In genomic region chr17:41284043-41284442, GRCh38 we compare ENCODE assay signal across 26 cellular contexts. TPM values are rescaled to one million over a fixed set of nuclear protein-coding genes. Genes with fewer than 3 reads are reported as not detected.
DNase-seq lines count a peak whose midpoint lies in the region; ATAC-seq, FAIRE-seq and TF ChIP-seq lines count a peak whose summit lies in the region.
"Had no signal": no experiment of that assay in that cellular context is flagged by ENCODE, and none has a peak within 500 bp of the region (broad histone marks: within the 10 kb centered on the region; RNA-seq: fewer than 3 reads in every experiment).

No MANE protein-coding gene starts in this region.

- H3K4me1 ChIP-seq in endothelial cell of umbilical vein (ENCODE audit: control insufficient read depth, extremely low read depth, insufficient read depth, low read length) (no peaks in the 10 kb centered on the region), neutrophil (ENCODE audit: control insufficient read depth in 1 of 2, insufficient read depth in 1 of 2, low read depth in 1 of 2, low read length in 1 of 2) (peaks cover 44% of the 10 kb centered on the region in 2 experiments)

- intact Hi-C loops in endothelial cell of umbilical vein (cut with micrococcal nuclease) (no loop called here), sciatic nerve (cut with DNase I) (no loop called here)

- H3K9me3 Mint-ChIP-seq in stimulated activated memory B cell treated with anti-CD40 and anti-IgM and Interleukin-4, amounts not matched to agents 10 μg/mL and 1 μg/mL and 100 μg/mL, for 72 hours = no peaks in the 10 kb centered on the region
- H3K9me3 Mint-ChIP-seq in glutamatergic neuron (ENCODE audit: unreplicated experiment) = no peaks in the 10 kb centered on the region
- H3K9me3 Mint-ChIP-seq: effector memory CD8-positive, alpha-beta T cell had no signal

- H3K4me3 ChIP-seq in BJ (ENCODE audit: low read depth, low read length) = no peak overlapping the region
- no peak overlapping the region for H3K4me3 ChIP-seq in HFF-Myc (replicated peaks; ENCODE audit: low read depth, low read length)
- no peak overlapping the region for H3K4me3 ChIP-seq in endothelial cell of umbilical vein (replicated peaks in 1 of 3; ENCODE audit: insufficient read depth in 1 of 3, low read depth in 1 of 3, low read length in 3 of 3)
- H3K4me3 ChIP-seq in neutrophil (ENCODE audit: low read depth in 1 of 2, low read length in 1 of 2) = no peak overlapping the region
- H3K4me3 ChIP-seq: mucosa of descending colon had no signal

- DNase-seq in BJ (ENCODE audit: low read depth) (peak; percentile 87), HFF-Myc (ENCODE audit: extremely low read depth, low read depth) (peak; percentile 83), endothelial cell of umbilical vein (ENCODE audit: low read depth, low spot score) (peak; percentile 0), glutamatergic neuron (no peak), sciatic nerve (ENCODE audit: low spot score) (no peak)
- DNase-seq: activated CD4-positive, alpha-beta T cell treated with anti-CD3 and anti-CD28 coated beads for 1 hour; activated effector memory CD4-positive, alpha-beta T cell treated with Interleukin-2 at 50 U/mL for 16 hours; C1 segment of cervical spinal cord; DMS 273 treated with DMSO at 0.1 percent for 48 hours; effector memory CD8-positive, alpha-beta T cell; hypothalamus; KBM-7; mucosa of descending colon; NCI-H1092 treated with DMSO at 0.1 percent for 48 hours; NCI-H2081 treated with DMSO at 0.1 percent for 48 hours; NCI-H526; OCI-M1; stimulated activated CD4-positive, alpha-beta T cell treated with anti-CD3 and anti-CD28 coated beads, Interleukin-4, amount 100 ng/mL, for 24 hours; T-helper 9 cell had no signal

- BruUV-seq in endothelial cell of umbilical vein (replicated peaks; lab: Mats Ljungman, UMichigan) = no TSS peak

- ATAC-seq in stimulated activated memory B cell treated with anti-CD40 and anti-IgM and Interleukin-4, amounts not matched to agents 10 μg/mL and 1 μg/mL and 100 μg/mL, for 72 hours = no peak
- ATAC-seq in HG03439 (IDR thresholded peaks at IDR 0.05; ENCODE audit: unreplicated experiment) (no peak), sciatic nerve (no peak)
- ATAC-seq: effector memory CD8-positive, alpha-beta T cell; mucosa of descending colon had no signal

- no peaks in the 10 kb centered on the region for H3K36me3 Mint-ChIP-seq in stimulated activated memory B cell treated with anti-CD40 and anti-IgM and Interleukin-4, amounts not matched to agents 10 μg/mL and 1 μg/mL and 100 μg/mL, for 72 hours
- H3K36me3 Mint-ChIP-seq in glutamatergic neuron (ENCODE audit: unreplicated experiment) = peaks cover 6% of the 10 kb centered on the region

- POLR2A ChIA-PET in BJ (lab: Charles Lee) = no interaction called here
- POLR2A ChIA-PET in endothelial cell of umbilical vein (lab: Charles Lee) = no interaction called here

- H4K20me1 ChIP-seq in endothelial cell of umbilical vein (replicated peaks; ENCODE audit: control insufficient read depth, extremely low read depth, insufficient read depth, low read length) = no peaks in the 10 kb centered on the region

- TF ChIP-seq CTCF in BJ (IDR thresholded peaks at IDR 0.05; ENCODE audit: insufficient read depth, low read depth, low read length) (no peak), HFF-Myc (IDR thresholded peaks at IDR 0.05; ENCODE audit: low read depth, low read length, missing control alignments) (no peak), endothelial cell of umbilical vein (IDR thresholded peaks at IDR 0.05; ENCODE audit: extremely low read depth in 1 of 2, insufficient read depth in 1 of 2, low read depth in 1 of 2, low read length in 2 of 2) (no peak), neutrophil (IDR thresholded peaks at IDR 0.05) (no peak), glutamatergic neuron (IDR thresholded peaks at IDR 0.05; ENCODE audit: partially characterized antibody, unreplicated experiment) (no peak)

- CTCF ChIA-PET in BJ (lab: Yijun Ruan, JAX) (interaction anchor here (0.6 to 1.7 kb wide), 4 partner anchors 38 to 808 kb away, joined by 4 to 7 read pairs (median 4); no protein-coding TSS in a partner anchor), endothelial cell of umbilical vein (lab: Charles Lee) (interaction anchor here (0.9 kb wide), 1 partner anchor 39 kb away, joined by 3 read pairs; no protein-coding TSS in a partner anchor)

- no peak for FAIRE-seq in endothelial cell of umbilical vein (lab: Jason Lieb, UNC)

- H3K27ac ChIP-seq in endothelial cell of umbilical vein (ENCODE audit: insufficient read depth, low read depth, low read length) (no peak overlapping the region), neutrophil (peak overlapping the region; percentile 64)

- H3K79me2 ChIP-seq in endothelial cell of umbilical vein (ENCODE audit: control insufficient read depth, insufficient read depth, low read length) = no peaks in the 10 kb centered on the region

- peaks cover 9% of the 10 kb centered on the region for H3K27me3 Mint-ChIP-seq in stimulated activated memory B cell treated with anti-CD40 and anti-IgM and Interleukin-4, amounts not matched to agents 10 μg/mL and 1 μg/mL and 100 μg/mL, for 72 hours
- no peaks in the 10 kb centered on the region for H3K27me3 Mint-ChIP-seq in glutamatergic neuron (ENCODE audit: unreplicated experiment)

- H2AFZ ChIP-seq in endothelial cell of umbilical vein (ENCODE audit: low read depth, low read length) = no peak overlapping the region

- H3K4me1 Mint-ChIP-seq in stimulated activated memory B cell treated with anti-CD40 and anti-IgM and Interleukin-4, amounts not matched to agents 10 μg/mL and 1 μg/mL and 100 μg/mL, for 72 hours = peaks cover 3% of the 10 kb centered on the region
- H3K4me1 Mint-ChIP-seq in glutamatergic neuron (ENCODE audit: low read depth, unreplicated experiment) = no peaks in the 10 kb centered on the region

- H3K36me3 ChIP-seq in BJ (ENCODE audit: control insufficient read depth, insufficient read depth, low read length) = no peaks in the 10 kb centered on the region
- no peaks in the 10 kb centered on the region for H3K36me3 ChIP-seq in endothelial cell of umbilical vein (ENCODE audit: control insufficient read depth in 2 of 2, extremely low read depth in 1 of 2, insufficient read depth in 2 of 2, low read length in 2 of 2)
- no peaks in the 10 kb centered on the region for H3K36me3 ChIP-seq in neutrophil

- H3K27me3 ChIP-seq in BJ (ENCODE audit: control insufficient read depth, insufficient read depth, low read length) = no peaks in the 10 kb centered on the region
- peaks cover 0 to 2% of the 10 kb centered on the region in 2 experiments for H3K27me3 ChIP-seq in endothelial cell of umbilical vein (ENCODE audit: control insufficient read depth in 2 of 2, insufficient read depth in 2 of 2, low read length in 2 of 2)
- no peaks in the 10 kb centered on the region for H3K27me3 ChIP-seq in neutrophil

- no peak for TF ChIP-seq POLR2A in endothelial cell of umbilical vein (IDR thresholded peaks at IDR 0.05; ENCODE audit: low read depth, low read length)

- no peak overlapping the region for H3K4me2 ChIP-seq in endothelial cell of umbilical vein (ENCODE audit: insufficient read depth, low read length)

- H3K4me3 Mint-ChIP-seq in stimulated activated memory B cell treated with anti-CD40 and anti-IgM and Interleukin-4, amounts not matched to agents 10 μg/mL and 1 μg/mL and 100 μg/mL, for 72 hours = no peak overlapping the region
- no peak overlapping the region for H3K4me3 Mint-ChIP-seq in glutamatergic neuron (ENCODE audit: unreplicated experiment)
- H3K4me3 Mint-ChIP-seq: effector memory CD8-positive, alpha-beta T cell had no signal

- dilution Hi-C loops in endothelial cell of umbilical vein (cut with MboI; ENCODE audit: extremely low pct_ligation_motif_present, low sequenced_read_pairs) = no loop called here

- H3K9ac ChIP-seq in endothelial cell of umbilical vein (replicated peaks; ENCODE audit: extremely low read depth, insufficient read depth, low read length) = no peak overlapping the region

- H3K27ac Mint-ChIP-seq in stimulated activated memory B cell treated with anti-CD40 and anti-IgM and Interleukin-4, amounts not matched to agents 10 μg/mL and 1 μg/mL and 100 μg/mL, for 72 hours = no peak overlapping the region
- no peak overlapping the region for H3K27ac Mint-ChIP-seq in glutamatergic neuron (ENCODE audit: unreplicated experiment)
- H3K27ac Mint-ChIP-seq: effector memory CD8-positive, alpha-beta T cell had no signal

- H3K9me3 ChIP-seq in endothelial cell of umbilical vein (replicated peaks; ENCODE audit: control insufficient read depth, insufficient read depth, low read length) (no peaks in the 10 kb centered on the region), neutrophil (no peaks in the 10 kb centered on the region)
- H3K9me3 ChIP-seq: mucosa of descending colon had no signal

- H3K9me1 ChIP-seq in endothelial cell of umbilical vein (replicated peaks; ENCODE audit: control insufficient read depth, extremely low read depth, insufficient read depth, low read length) = no peaks in the 10 kb centered on the region

RNA-seq across cellular contexts. Expression of gene KRTAP9-7, which starts 8.5 kb away (rescaled TPM):
- not detected in 2 replicates for polyA plus RNA-seq in BJ (2011; rRNA removed)
- not detected in 2 replicates for polyA minus RNA-seq in BJ (2011; rRNA and poly(A)+ RNA removed)
- total RNA-seq in endothelial cell of umbilical vein = not detected in 2 replicates
- polyA plus RNA-seq in endothelial cell of umbilical vein = not detected in 2 replicates
- not detected in 2 replicates for polyA plus RNA-seq in endothelial cell of umbilical vein (2011; cell fraction: cytosol; rRNA removed)
- not detected in 2 replicates for polyA plus RNA-seq in endothelial cell of umbilical vein (2011; cell fraction: nucleus; rRNA removed)
- not detected in 2 replicates for polyA plus RNA-seq in endothelial cell of umbilical vein (2012)
- polyA minus RNA-seq in endothelial cell of umbilical vein = not detected in 2 replicates
- not detected for polyA minus RNA-seq in endothelial cell of umbilical vein (2011; cell fraction: cytosol; rRNA and poly(A)+ RNA removed)
- polyA minus RNA-seq in endothelial cell of umbilical vein (2011; cell fraction: nucleus; rRNA and poly(A)+ RNA removed) = not detected in 2 replicates
- not detected for total RNA-seq in glutamatergic neuron (ENCODE audit: unreplicated experiment)
- total RNA-seq in sciatic nerve = not detected
- total RNA-seq: cerebellum, mucosa of descending colon, osteoblast, skeletal muscle tissue, temporal lobe had no signal

RNA-seq across cellular contexts. Expression of gene KRTAP29-1, which starts 18.6 kb away (rescaled TPM):
- polyA plus RNA-seq in BJ (2011; rRNA removed) (not detected in 2 replicates), endothelial cell of umbilical vein (not detected in 2 replicates)
- polyA minus RNA-seq in BJ (2011; rRNA and poly(A)+ RNA removed) = not detected in 2 replicates
- total RNA-seq in endothelial cell of umbilical vein (not detected in 2 replicates), glutamatergic neuron (ENCODE audit: unreplicated experiment) (not detected), sciatic nerve (not detected)
- polyA plus RNA-seq in endothelial cell of umbilical vein (2011; cell fraction: cytosol; rRNA removed) = not detected in 2 replicates
- not detected in 2 replicates for polyA plus RNA-seq in endothelial cell of umbilical vein (2011; cell fraction: nucleus; rRNA removed)
- polyA plus RNA-seq in endothelial cell of umbilical vein (2012) = not detected in 2 replicates
- polyA minus RNA-seq in endothelial cell of umbilical vein = not detected in 2 replicates
- not detected for polyA minus RNA-seq in endothelial cell of umbilical vein (2011; cell fraction: cytosol; rRNA and poly(A)+ RNA removed)
- not detected in 2 replicates for polyA minus RNA-seq in endothelial cell of umbilical vein (2011; cell fraction: nucleus; rRNA and poly(A)+ RNA removed)
- total RNA-seq: cerebellum, mucosa of descending colon, osteoblast, skeletal muscle tissue, temporal lobe had no signal

RNA-seq across cellular contexts. Expression of gene KRTAP9-6, which starts 18.9 kb away (rescaled TPM):
- polyA plus RNA-seq in BJ (2011; rRNA removed) (not detected in 2 replicates), endothelial cell of umbilical vein (not detected in 2 replicates)
- polyA minus RNA-seq in BJ (2011; rRNA and poly(A)+ RNA removed) = not detected in 2 replicates
- total RNA-seq in endothelial cell of umbilical vein (not detected in 2 replicates), glutamatergic neuron (ENCODE audit: unreplicated experiment) (not detected), sciatic nerve (not detected)
- polyA plus RNA-seq in endothelial cell of umbilical vein (2011; cell fraction: cytosol; rRNA removed) = not detected in 2 replicates
- polyA plus RNA-seq in endothelial cell of umbilical vein (2011; cell fraction: nucleus; rRNA removed) = not detected in 2 replicates
- not detected in 2 replicates for polyA plus RNA-seq in endothelial cell of umbilical vein (2012)
- not detected in 2 replicates for polyA minus RNA-seq in endothelial cell of umbilical vein
- not detected for polyA minus RNA-seq in endothelial cell of umbilical vein (2011; cell fraction: cytosol; rRNA and poly(A)+ RNA removed)
- polyA minus RNA-seq in endothelial cell of umbilical vein (2011; cell fraction: nucleus; rRNA and poly(A)+ RNA removed) = not detected in 2 replicates
- total RNA-seq: cerebellum, mucosa of descending colon, osteoblast, skeletal muscle tissue, temporal lobe had no signal

RNA-seq across cellular contexts. Expression of gene KRTAP16-1, which starts 25.1 kb away (rescaled TPM):
- not detected in 2 replicates for polyA plus RNA-seq in BJ (2011; rRNA removed)
- not detected in 2 replicates for polyA minus RNA-seq in BJ (2011; rRNA and poly(A)+ RNA removed)
- not detected in 2 replicates for total RNA-seq in endothelial cell of umbilical vein
- polyA plus RNA-seq in endothelial cell of umbilical vein = not detected in 2 replicates
- polyA plus RNA-seq in endothelial cell of umbilical vein (2011; cell fraction: cytosol; rRNA removed) = not detected in 2 replicates
- polyA plus RNA-seq in endothelial cell of umbilical vein (2011; cell fraction: nucleus; rRNA removed) = not detected in 2 replicates
- polyA plus RNA-seq in endothelial cell of umbilical vein (2012) = not detected in 2 replicates
- not detected in 2 replicates for polyA minus RNA-seq in endothelial cell of umbilical vein
- polyA minus RNA-seq in endothelial cell of umbilical vein (2011; cell fraction: cytosol; rRNA and poly(A)+ RNA removed) = not detected
- polyA minus RNA-seq in endothelial cell of umbilical vein (2011; cell fraction: nucleus; rRNA and poly(A)+ RNA removed) = not detected in 2 replicates
- not detected for total RNA-seq in glutamatergic neuron (ENCODE audit: unreplicated experiment)
- total RNA-seq in sciatic nerve = not detected
- total RNA-seq: cerebellum, mucosa of descending colon, osteoblast, skeletal muscle tissue, temporal lobe had no signal

RNA-seq across cellular contexts. Expression of gene KRTAP9-9, which starts 28.9 kb away (rescaled TPM):
- polyA plus RNA-seq in BJ (2011; rRNA removed) (not detected in 2 replicates), endothelial cell of umbilical vein (not detected in 2 replicates)
- not detected in 2 replicates for polyA minus RNA-seq in BJ (2011; rRNA and poly(A)+ RNA removed)
- total RNA-seq in endothelial cell of umbilical vein (not detected in 2 replicates), glutamatergic neuron (ENCODE audit: unreplicated experiment) (not detected), sciatic nerve (not detected)
- not detected in 2 replicates for polyA plus RNA-seq in endothelial cell of umbilical vein (2011; cell fraction: cytosol; rRNA removed)
- not detected in 2 replicates for polyA plus RNA-seq in endothelial cell of umbilical vein (2011; cell fraction: nucleus; rRNA removed)
- polyA plus RNA-seq in endothelial cell of umbilical vein (2012) = not detected in 2 replicates
- polyA minus RNA-seq in endothelial cell of umbilical vein = not detected in 2 replicates
- polyA minus RNA-seq in endothelial cell of umbilical vein (2011; cell fraction: cytosol; rRNA and poly(A)+ RNA removed) = not detected
- not detected in 2 replicates for polyA minus RNA-seq in endothelial cell of umbilical vein (2011; cell fraction: nucleus; rRNA and poly(A)+ RNA removed)
- total RNA-seq: cerebellum, mucosa of descending colon, osteoblast, skeletal muscle tissue, temporal lobe had no signal

Comparison
In these comparisons a context has a peak if more than half of its experiments do, and no peak if none do; other contexts are left out.
1. DNase-seq: peak in BJ (single experiment), HFF-Myc (single experiment) and endothelial cell of umbilical vein (single experiment); none in glutamatergic neuron (single experiment) and sciatic nerve (single experiment).